In the genomic region with DNA sequence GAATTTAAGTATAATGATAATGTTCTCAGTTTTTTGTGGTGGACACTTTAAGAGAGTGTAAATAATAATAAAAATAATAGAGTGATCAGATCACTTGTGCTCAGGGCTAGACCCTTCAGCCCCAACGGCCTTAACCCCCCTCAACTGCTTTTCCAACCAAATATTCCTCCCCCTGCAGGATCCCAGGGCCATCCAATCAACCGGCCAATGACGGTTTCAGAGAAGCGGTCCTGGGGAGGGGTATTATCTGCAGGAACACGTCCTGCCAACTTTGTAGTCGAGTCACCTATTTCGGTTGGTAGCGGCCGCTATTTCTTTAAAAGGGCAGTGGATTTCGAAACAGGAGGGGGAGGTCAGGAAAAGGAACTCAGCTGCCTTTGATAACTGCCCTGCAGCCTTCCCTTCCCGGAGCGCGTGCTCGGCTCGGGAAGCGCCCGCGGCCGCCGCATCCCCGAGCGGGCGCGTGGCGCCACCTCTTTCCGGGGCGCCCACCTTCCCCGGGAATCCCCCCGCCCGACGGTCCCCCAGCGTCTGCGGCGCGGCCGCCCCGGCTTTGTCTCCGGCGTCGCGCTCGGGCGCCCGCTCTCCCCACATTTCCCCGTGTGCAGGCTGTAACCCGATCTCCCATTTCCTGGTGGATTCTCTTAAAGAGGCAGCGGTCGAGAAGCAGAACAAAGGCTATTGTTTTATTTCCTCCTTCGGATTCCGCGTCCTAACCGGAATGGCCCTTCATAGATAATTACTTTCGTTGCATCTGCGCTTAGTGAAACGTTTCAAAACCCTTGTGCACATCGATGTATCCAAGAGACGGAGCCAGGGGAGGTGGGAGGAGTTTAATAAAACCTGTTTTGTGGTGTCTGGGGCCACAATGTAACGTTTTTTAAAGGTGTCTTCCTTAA, we compare ENCODE assay signal across 7 cellular contexts. TPM values are rescaled to one million over a fixed set of nuclear protein-coding genes. Genes with fewer than 3 reads are reported as not detected.
A peak's percentile ranks its signal among the peaks of the same experiment; 100 is the strongest.
DNase-seq lines count a peak whose midpoint lies in the region; ATAC-seq and TF ChIP-seq lines count a peak whose summit lies in the region.

No MANE protein-coding gene starts in this region.

- DNase-seq in NCI-H1694 (lab: John Stamatoyannopoulos, UW): peak; percentile 61
- peak; percentile 61 for DNase-seq in T-helper 9 cell
- peak; percentile 87 for DNase-seq in astrocyte of the spinal cord (ENCODE audit: low read depth, low spot score)
- peak in 41 of 51 donors; percentile 29 to 89 (median 51) for DNase-seq in hypothalamus (lab: John Stamatoyannopoulos, UW)
- DNase-seq in sciatic nerve (ENCODE audit: low spot score): peak; percentile 79

- intact Hi-C loops in sciatic nerve (cut with DNase I): no loop called here

- in situ Hi-C loops in astrocyte of the spinal cord (cut with HindIII; ENCODE audit: low sequenced_read_pairs): no loop called here

- peak; percentile 5 for TF ChIP-seq CTCF in astrocyte of the spinal cord (IDR thresholded peaks at IDR 0.05; ENCODE audit: low read depth, low read length)

- peak overlapping the region; percentile 96 for H3K4me3 ChIP-seq in astrocyte of the spinal cord (ENCODE audit: low read depth, low read length)

- ATAC-seq in GM18502 (IDR thresholded peaks at IDR 0.05; ENCODE audit: poor library complexity, unreplicated experiment) (peak; percentile 45), HG02884 (IDR thresholded peaks at IDR 0.05; ENCODE audit: unreplicated experiment) (peak; percentile 29), sciatic nerve (peak; percentile 62)

RNA-seq across cellular contexts. Expression of a gene that starts 0.7 kb away (rescaled TPM):
- total RNA-seq in sciatic nerve: 38.8 TPM

Comparison
In these comparisons a context has a peak if more than half of its experiments do, and no peak if none do; other contexts are left out.
1. Peak in every context shown above with its lines: DNase-seq, ATAC-seq and H3K4me3 ChIP-seq.